In the genomic region with DNA sequence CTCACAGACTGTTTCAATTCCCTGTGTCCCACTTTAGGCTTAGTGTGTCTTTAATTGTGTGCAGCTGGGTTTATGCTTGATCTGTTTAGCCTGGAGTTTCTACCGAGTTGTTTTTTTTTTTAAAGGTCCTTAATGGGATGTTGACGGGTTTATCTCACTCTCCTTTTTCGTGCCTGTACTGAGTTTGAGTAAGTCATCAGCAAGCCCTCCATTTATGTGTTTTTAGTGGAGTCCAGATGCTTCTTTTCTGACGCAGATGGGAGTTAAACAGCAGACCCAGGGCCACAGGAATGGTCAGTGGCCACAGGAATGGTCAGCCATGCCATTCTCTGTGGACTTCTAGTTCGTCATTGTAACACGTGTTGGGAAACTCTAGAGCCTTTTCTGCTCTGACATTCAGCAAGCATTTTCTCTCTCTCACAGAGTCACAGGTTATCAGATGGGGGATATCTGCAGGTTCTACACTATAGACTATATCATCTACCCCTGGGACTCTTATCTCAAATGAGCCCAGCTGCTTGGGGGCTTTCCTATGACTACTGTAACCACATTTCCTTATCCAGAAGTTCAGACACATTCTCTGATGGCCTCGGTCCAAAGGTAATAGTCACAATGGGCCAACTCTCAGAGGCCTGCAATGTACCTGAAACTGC, we compare ENCODE assay signal across 1 cellular context.
TF ChIP-seq lines count a peak whose summit lies in the region.

No MANE protein-coding gene starts in this region.

TF ChIP-seq in GM23338, 12 proteins besides CTCF, POLR2A, EP300 and RAD21 (continued from another document):
- TF ChIP-seq, protein P1, sequence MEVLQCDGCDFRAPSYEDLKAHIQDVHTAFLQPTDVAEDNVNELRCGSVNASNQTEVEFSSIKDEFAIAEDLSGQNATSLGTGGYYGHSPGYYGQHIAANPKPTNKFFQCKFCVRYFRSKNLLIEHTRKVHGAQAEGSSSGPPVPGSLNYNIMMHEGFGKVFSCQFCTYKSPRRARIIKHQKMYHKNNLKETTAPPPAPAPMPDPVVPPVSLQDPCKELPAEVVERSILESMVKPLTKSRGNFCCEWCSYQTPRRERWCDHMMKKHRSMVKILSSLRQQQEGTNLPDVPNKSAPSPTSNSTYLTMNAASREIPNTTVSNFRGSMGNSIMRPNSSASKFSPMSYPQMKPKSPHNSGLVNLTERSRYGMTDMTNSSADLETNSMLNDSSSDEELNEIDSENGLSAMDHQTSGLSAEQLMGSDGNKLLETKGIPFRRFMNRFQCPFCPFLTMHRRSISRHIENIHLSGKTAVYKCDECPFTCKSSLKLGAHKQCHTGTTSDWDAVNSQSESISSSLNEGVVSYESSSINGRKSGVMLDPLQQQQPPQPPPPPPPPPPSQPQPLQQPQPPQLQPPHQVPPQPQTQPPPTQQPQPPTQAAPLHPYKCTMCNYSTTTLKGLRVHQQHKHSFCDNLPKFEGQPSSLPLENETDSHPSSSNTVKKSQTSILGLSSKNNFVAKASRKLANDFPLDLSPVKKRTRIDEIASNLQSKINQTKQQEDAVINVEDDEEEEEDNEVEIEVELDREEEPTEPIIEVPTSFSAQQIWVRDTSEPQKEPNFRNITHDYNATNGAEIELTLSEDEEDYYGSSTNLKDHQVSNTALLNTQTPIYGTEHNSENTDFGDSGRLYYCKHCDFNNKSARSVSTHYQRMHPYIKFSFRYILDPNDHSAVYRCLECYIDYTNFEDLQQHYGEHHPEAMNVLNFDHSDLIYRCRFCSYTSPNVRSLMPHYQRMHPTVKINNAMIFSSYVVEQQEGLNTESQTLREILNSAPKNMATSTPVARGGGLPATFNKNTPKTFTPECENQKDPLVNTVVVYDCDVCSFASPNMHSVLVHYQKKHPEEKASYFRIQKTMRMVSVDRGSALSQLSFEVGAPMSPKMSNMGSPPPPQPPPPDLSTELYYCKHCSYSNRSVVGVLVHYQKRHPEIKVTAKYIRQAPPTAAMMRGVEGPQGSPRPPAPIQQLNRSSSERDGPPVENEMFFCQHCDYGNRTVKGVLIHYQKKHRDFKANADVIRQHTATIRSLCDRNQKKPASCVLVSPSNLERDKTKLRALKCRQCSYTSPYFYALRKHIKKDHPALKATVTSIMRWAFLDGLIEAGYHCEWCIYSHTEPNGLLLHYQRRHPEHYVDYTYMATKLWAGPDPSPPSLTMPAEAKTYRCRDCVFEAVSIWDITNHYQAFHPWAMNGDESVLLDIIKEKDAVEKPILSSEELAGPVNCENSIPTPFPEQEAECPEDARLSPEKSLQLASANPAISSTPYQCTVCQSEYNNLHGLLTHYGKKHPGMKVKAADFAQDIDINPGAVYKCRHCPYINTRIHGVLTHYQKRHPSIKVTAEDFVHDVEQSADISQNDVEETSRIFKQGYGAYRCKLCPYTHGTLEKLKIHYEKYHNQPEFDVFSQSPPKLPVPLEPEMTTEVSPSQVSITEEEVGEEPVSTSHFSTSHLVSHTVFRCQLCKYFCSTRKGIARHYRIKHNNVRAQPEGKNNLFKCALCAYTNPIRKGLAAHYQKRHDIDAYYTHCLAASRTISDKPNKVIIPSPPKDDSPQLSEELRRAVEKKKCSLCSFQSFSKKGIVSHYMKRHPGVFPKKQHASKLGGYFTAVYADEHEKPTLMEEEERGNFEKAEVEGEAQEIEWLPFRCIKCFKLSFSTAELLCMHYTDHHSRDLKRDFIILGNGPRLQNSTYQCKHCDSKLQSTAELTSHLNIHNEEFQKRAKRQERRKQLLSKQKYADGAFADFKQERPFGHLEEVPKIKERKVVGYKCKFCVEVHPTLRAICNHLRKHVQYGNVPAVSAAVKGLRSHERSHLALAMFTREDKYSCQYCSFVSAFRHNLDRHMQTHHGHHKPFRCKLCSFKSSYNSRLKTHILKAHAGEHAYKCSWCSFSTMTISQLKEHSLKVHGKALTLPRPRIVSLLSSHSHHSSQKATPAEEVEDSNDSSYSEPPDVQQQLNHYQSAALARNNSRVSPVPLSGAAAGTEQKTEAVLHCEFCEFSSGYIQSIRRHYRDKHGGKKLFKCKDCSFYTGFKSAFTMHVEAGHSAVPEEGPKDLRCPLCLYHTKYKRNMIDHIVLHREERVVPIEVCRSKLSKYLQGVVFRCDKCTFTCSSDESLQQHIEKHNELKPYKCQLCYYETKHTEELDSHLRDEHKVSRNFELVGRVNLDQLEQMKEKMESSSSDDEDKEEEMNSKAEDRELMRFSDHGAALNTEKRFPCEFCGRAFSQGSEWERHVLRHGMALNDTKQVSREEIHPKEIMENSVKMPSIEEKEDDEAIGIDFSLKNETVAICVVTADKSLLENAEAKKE (CRISPR knock-in tag; IDR thresholded peaks at IDR 0.05), result no peak
- TF ChIP-seq, protein P2, sequence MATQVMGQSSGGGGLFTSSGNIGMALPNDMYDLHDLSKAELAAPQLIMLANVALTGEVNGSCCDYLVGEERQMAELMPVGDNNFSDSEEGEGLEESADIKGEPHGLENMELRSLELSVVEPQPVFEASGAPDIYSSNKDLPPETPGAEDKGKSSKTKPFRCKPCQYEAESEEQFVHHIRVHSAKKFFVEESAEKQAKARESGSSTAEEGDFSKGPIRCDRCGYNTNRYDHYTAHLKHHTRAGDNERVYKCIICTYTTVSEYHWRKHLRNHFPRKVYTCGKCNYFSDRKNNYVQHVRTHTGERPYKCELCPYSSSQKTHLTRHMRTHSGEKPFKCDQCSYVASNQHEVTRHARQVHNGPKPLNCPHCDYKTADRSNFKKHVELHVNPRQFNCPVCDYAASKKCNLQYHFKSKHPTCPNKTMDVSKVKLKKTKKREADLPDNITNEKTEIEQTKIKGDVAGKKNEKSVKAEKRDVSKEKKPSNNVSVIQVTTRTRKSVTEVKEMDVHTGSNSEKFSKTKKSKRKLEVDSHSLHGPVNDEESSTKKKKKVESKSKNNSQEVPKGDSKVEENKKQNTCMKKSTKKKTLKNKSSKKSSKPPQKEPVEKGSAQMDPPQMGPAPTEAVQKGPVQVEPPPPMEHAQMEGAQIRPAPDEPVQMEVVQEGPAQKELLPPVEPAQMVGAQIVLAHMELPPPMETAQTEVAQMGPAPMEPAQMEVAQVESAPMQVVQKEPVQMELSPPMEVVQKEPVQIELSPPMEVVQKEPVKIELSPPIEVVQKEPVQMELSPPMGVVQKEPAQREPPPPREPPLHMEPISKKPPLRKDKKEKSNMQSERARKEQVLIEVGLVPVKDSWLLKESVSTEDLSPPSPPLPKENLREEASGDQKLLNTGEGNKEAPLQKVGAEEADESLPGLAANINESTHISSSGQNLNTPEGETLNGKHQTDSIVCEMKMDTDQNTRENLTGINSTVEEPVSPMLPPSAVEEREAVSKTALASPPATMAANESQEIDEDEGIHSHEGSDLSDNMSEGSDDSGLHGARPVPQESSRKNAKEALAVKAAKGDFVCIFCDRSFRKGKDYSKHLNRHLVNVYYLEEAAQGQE (IDR thresholded peaks at IDR 0.05; ENCODE audit: unreplicated experiment), result no peak
